ENCODE assay signal across 9 cellular contexts in genomic region chr10:77160679-77161078, GRCh38.
DNase-seq lines count a peak whose midpoint lies in the region; ATAC-seq and TF ChIP-seq lines count a peak whose summit lies in the region.
"Had no signal": no experiment of that assay in that cellular context is flagged by ENCODE, and none has a peak within 500 bp of the region (broad histone marks: within the 10 kb centered on the region; RNA-seq: fewer than 3 reads in every experiment).

No MANE protein-coding gene starts in this region.

- TF ChIP-seq CTCF in cardiac fibroblast (IDR thresholded peaks at IDR 0.05; ENCODE audit: low read depth, low read length) = no peak
- TF ChIP-seq CTCF in osteocyte (IDR thresholded peaks at IDR 0.05) = no peak
- no peak for TF ChIP-seq CTCF in GM23338 (conservative IDR thresholded peaks at IDR 0.05; ENCODE audit: low read depth in 2 of 2)

- ATAC-seq in GM23338 = no peak
- ATAC-seq: effector memory CD8-positive, alpha-beta T cell had no signal

- no peak overlapping the region for H2AFZ ChIP-seq in GM23338

- peak overlapping the region; percentile 66 for H3K27ac Mint-ChIP-seq in osteocyte (ENCODE audit: unreplicated experiment)
- no peak overlapping the region for H3K27ac Mint-ChIP-seq in GM23338
- H3K27ac Mint-ChIP-seq: effector memory CD8-positive, alpha-beta T cell had no signal

- H3K27me3 ChIP-seq in GM23338 (ENCODE audit: insufficient read depth) = no peaks in the 10 kb centered on the region

- no peak overlapping the region for H3K27ac ChIP-seq in GM23338 (ENCODE audit: low read depth)

- H4K20me1 ChIP-seq in GM23338 (replicated peaks; ENCODE audit: insufficient read depth) = no peaks in the 10 kb centered on the region

- no peaks in the 10 kb centered on the region for H3K9me3 Mint-ChIP-seq in osteocyte (ENCODE audit: unreplicated experiment)
- H3K9me3 Mint-ChIP-seq in GM23338 = no peaks in the 10 kb centered on the region
- H3K9me3 Mint-ChIP-seq: effector memory CD8-positive, alpha-beta T cell had no signal

- H3K79me2 ChIP-seq in GM23338 (replicated peaks; ENCODE audit: insufficient read depth) = no peaks in the 10 kb centered on the region

- H3K4me1 ChIP-seq in GM23338 (ENCODE audit: insufficient read depth) = no peaks in the 10 kb centered on the region

- H3K27me3 Mint-ChIP-seq in osteocyte (ENCODE audit: unreplicated experiment) = no peaks in the 10 kb centered on the region
- H3K27me3 Mint-ChIP-seq in GM23338 (ENCODE audit: insufficient read depth, low read depth, poor library complexity) = peaks cover 2% of the 10 kb centered on the region

- H3K36me3 ChIP-seq in GM23338 (ENCODE audit: insufficient read depth) = no peaks in the 10 kb centered on the region

- peak; percentile 48 for DNase-seq in GM03348 (ENCODE audit: low spot score)
- peak; percentile 10 for DNase-seq in NCI-H2107 (lab: John Stamatoyannopoulos, UW)
- peak; percentile 46 to 96 for DNase-seq in cardiac fibroblast (ENCODE audit: low read depth in 2 of 2)
- DNase-seq in osteocyte (ENCODE audit: extremely low spot score, unreplicated experiment) = no peak
- no peak for DNase-seq in GM19238 (ENCODE audit: insufficient read length, low spot score)
- DNase-seq in stimulated activated CD8-positive, alpha-beta memory T cell treated with anti-CD3 and anti-CD28 coated beads, Interleukin-4, amount 100 ng/mL, for 48 hours = no peak
- DNase-seq in GM23338 (ENCODE audit: low spot score) = no peak
- DNase-seq in activated CD4-positive, alpha-beta T cell treated with anti-CD3 and anti-CD28 coated beads, Interleukin-2, amount 50 U/mL, for 4 hours = no peak
- DNase-seq: effector memory CD8-positive, alpha-beta T cell had no signal

- H3K4me3 Mint-ChIP-seq in osteocyte (ENCODE audit: unreplicated experiment) (no peak overlapping the region), GM23338 (no peak overlapping the region)
- H3K4me3 Mint-ChIP-seq: effector memory CD8-positive, alpha-beta T cell had no signal

- no peak overlapping the region for H3K4me2 ChIP-seq in GM23338

- no peaks in the 10 kb centered on the region; the same call in 1 of the 2 replicates for H3K9me2 ChIP-seq in GM23338 (ENCODE audit: insufficient read depth)

- H3K4me3 ChIP-seq in cardiac fibroblast (replicated peaks in 1 of 2; ENCODE audit: low read depth in 2 of 2, low read length in 2 of 2) = no peak overlapping the region
- H3K4me3 ChIP-seq in GM23338 = no peak overlapping the region

- H3K36me3 Mint-ChIP-seq in osteocyte (ENCODE audit: unreplicated experiment) = no peaks in the 10 kb centered on the region
- H3K36me3 Mint-ChIP-seq in GM23338 (ENCODE audit: low read depth) = no peaks in the 10 kb centered on the region

- H3K4me1 Mint-ChIP-seq in osteocyte (ENCODE audit: unreplicated experiment) (peaks cover 63% of the 10 kb centered on the region), GM23338 (peaks cover 7% of the 10 kb centered on the region)

- H3F3A ChIP-seq in GM23338 (replicated peaks; ENCODE audit: low read depth) = no peaks in the 10 kb centered on the region

TF ChIP-seq in GM23338, 12 proteins besides CTCF, POLR2A, EP300 and RAD21:
- TF ChIP-seq NANOG (IDR thresholded peaks at IDR 0.05; ENCODE audit: borderline replicate concordance) (no peak), POLR2AphosphoS5 (IDR thresholded peaks at IDR 0.05; ENCODE audit: low read depth) (no peak), EZH2phosphoT487 (IDR thresholded peaks at IDR 0.05; ENCODE audit: unreplicated experiment) (no peak), JUNB (IDR thresholded peaks at IDR 0.05; ENCODE audit: unreplicated experiment) (no peak), ZNF114 (CRISPR knock-in tag; IDR thresholded peaks at IDR 0.05) (no peak), EZH2 (IDR thresholded peaks at IDR 0.05; ENCODE audit: low read depth, unreplicated experiment) (no peak), STAT1 (IDR thresholded peaks at IDR 0.05; ENCODE audit: unreplicated experiment) (no peak), ZNF462 (CRISPR knock-in tag; IDR thresholded peaks at IDR 0.05) (no peak), REST (IDR thresholded peaks at IDR 0.05; ENCODE audit: unreplicated experiment) (no peak)
TF ChIP-seq in GM23338: peak in this region for 0.

Comparison
In these comparisons a context has a peak if more than half of its experiments do, and no peak if none do; other contexts are left out.
1. DNase-seq: peak in GM03348 (single experiment), NCI-H2107 (single experiment) and cardiac fibroblast (2 of 2); none in osteocyte (single experiment), GM19238 (single experiment), stimulated activated CD8-positive, alpha-beta memory T cell treated with anti-CD3 and anti-CD28 coated beads, Interleukin-4, amount 100 ng/mL, for 48 hours (single experiment), GM23338 (single experiment) and activated CD4-positive, alpha-beta T cell treated with anti-CD3 and anti-CD28 coated beads, Interleukin-2, amount 50 U/mL, for 4 hours (0 of 2).